12 cellular contexts compared by ENCODE assay signal in the genomic region with DNA sequence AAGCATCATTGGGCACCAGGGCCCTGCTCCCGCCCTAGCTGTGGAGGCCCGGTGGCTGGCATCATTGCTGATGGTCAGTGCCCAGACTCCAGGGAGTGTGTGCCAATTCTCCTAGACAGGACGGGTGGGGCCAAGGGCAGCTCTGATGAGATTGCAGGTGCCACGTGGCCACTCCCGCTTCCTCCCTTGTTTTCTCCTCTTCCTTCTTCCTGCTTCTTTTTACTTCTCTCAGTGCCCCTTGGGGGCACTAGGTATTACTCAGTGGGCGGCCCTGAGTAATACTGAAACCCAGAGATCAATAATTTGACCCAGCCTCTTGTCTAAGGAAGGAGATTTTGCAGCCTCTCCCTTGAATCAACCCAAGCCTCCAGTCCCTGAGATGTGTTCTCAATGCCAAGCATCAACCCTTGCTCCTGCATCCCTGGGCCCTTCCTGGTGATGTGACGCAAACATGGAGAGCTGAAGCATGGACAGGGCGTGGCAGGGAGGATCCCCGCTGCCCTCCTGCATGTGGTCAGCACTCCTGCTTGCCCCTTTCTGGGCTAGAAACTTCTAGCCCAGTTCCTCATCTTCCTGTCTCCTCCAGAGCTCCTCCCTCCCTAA. TPM values are rescaled to one million over a fixed set of nuclear protein-coding genes. Genes with fewer than 3 reads are reported as not detected.
A peak's percentile ranks its signal among the peaks of the same experiment; 100 is the strongest.
DNase-seq lines count a peak whose midpoint lies in the region; ATAC-seq and TF ChIP-seq lines count a peak whose summit lies in the region.
"Had no signal": no experiment of that assay in that cellular context is flagged by ENCODE, and none has a peak within 500 bp of the region (broad histone marks: within the 10 kb centered on the region; RNA-seq: fewer than 3 reads in every experiment).

No MANE protein-coding gene starts in this region.

- peaks cover 8% of the 10 kb centered on the region for H3K4me1 Mint-ChIP-seq in activated CD4-positive, alpha-beta memory T cell treated with anti-CD3 and anti-CD28 coated beads for 36 hours (ENCODE audit: low read depth)
- peaks cover 14% of the 10 kb centered on the region for H3K4me1 Mint-ChIP-seq in activated CD4-positive, alpha-beta memory T cell treated with anti-CD3 and anti-CD28 coated beads, Interleukin-2, amount 10 ng/mL, durations not matched to agents 7 days and 5 days

- H3K36me3 ChIP-seq in suprapubic skin = no peaks in the 10 kb centered on the region
- H3K36me3 ChIP-seq: ovary had no signal

- peaks cover 12% of the 10 kb centered on the region for H3K4me1 ChIP-seq in suprapubic skin

- H3K9me3 Mint-ChIP-seq in activated CD4-positive, alpha-beta memory T cell treated with anti-CD3 and anti-CD28 coated beads for 36 hours = no peaks in the 10 kb centered on the region
- H3K9me3 Mint-ChIP-seq in activated CD4-positive, alpha-beta memory T cell treated with anti-CD3 and anti-CD28 coated beads, Interleukin-2, amount 10 ng/mL, durations not matched to agents 7 days and 5 days = no peaks in the 10 kb centered on the region

- POLR2A ChIA-PET in activated CD4-positive, alpha-beta memory T cell treated with anti-CD3 and anti-CD28 coated beads for 36 hours (lab: Charles Lee) = no interaction called here
- POLR2A ChIA-PET in activated CD4-positive, alpha-beta memory T cell treated with anti-CD3 and anti-CD28 coated beads, Interleukin-2, amount 10 ng/mL, durations not matched to agents 7 days and 5 days (lab: Charles Lee) = interaction anchor here (0.6 to 1.0 kb wide), 2 partner anchors 95 to 312 kb away, joined by 3 read pairs; partner anchors contain the start of gene ELK4

- 58% methylated on average over 9 of the region's 9 CpGs for WGBS in suprapubic skin

- H3K27me3 ChIP-seq in suprapubic skin = no peaks in the 10 kb centered on the region
- H3K27me3 ChIP-seq: ovary had no signal

- DNase-seq in activated CD4-positive, alpha-beta memory T cell treated with anti-CD3 and anti-CD28 coated beads for 36 hours = peak; percentile 9
- DNase-seq in activated CD4-positive, alpha-beta memory T cell treated with anti-CD3 and anti-CD28 coated beads, Interleukin-2, amount 10 ng/mL, durations not matched to agents 7 days and 5 days = no peak
- peak; percentile 51 for DNase-seq in activated CD8-positive, alpha-beta memory T cell treated with anti-CD3 and anti-CD28 coated beads, Interleukin-2, amount 50 U/mL, for 48 hours
- DNase-seq in kidney tubule cell (ENCODE audit: low spot score) (peak; percentile 61), suprapubic skin (ENCODE audit: low spot score in 2 of 2) (peak; percentile 37 to 71)
- DNase-seq: activated naive CD4-positive, alpha-beta T cell treated with Interleukin-2 at 50 U/mL for 16 hours; KG1; T-helper 17 cell had no signal

- no peak for TF ChIP-seq EP300 in suprapubic skin (IDR thresholded peaks at IDR 0.05)

- peaks cover 17% of the 10 kb centered on the region for H3K27me3 Mint-ChIP-seq in activated CD4-positive, alpha-beta memory T cell treated with anti-CD3 and anti-CD28 coated beads for 36 hours
- H3K27me3 Mint-ChIP-seq in activated CD4-positive, alpha-beta memory T cell treated with anti-CD3 and anti-CD28 coated beads, Interleukin-2, amount 10 ng/mL, durations not matched to agents 7 days and 5 days = peaks cover 11% of the 10 kb centered on the region

- no peak for TF ChIP-seq CTCF in suprapubic skin (IDR thresholded peaks at IDR 0.05)

- H3K36me3 Mint-ChIP-seq in activated CD4-positive, alpha-beta memory T cell treated with anti-CD3 and anti-CD28 coated beads for 36 hours = no peaks in the 10 kb centered on the region
- no peaks in the 10 kb centered on the region for H3K36me3 Mint-ChIP-seq in activated CD4-positive, alpha-beta memory T cell treated with anti-CD3 and anti-CD28 coated beads, Interleukin-2, amount 10 ng/mL, durations not matched to agents 7 days and 5 days (ENCODE audit: low read depth)

- no peak for TF ChIP-seq POLR2A in suprapubic skin (IDR thresholded peaks at IDR 0.05)

- H3K27ac Mint-ChIP-seq in activated CD4-positive, alpha-beta memory T cell treated with anti-CD3 and anti-CD28 coated beads for 36 hours = no peak overlapping the region
- no peak overlapping the region for H3K27ac Mint-ChIP-seq in activated CD4-positive, alpha-beta memory T cell treated with anti-CD3 and anti-CD28 coated beads, Interleukin-2, amount 10 ng/mL, durations not matched to agents 7 days and 5 days
- H3K27ac Mint-ChIP-seq: T-helper 17 cell had no signal

- CTCF ChIA-PET in activated CD4-positive, alpha-beta memory T cell treated with anti-CD3 and anti-CD28 coated beads for 36 hours (lab: Charles Lee) = interaction anchor here (0.7 to 1.4 kb wide), 3 partner anchors 8 to 121 kb away, joined by 4 to 6 read pairs (median 5); no protein-coding TSS in a partner anchor
- CTCF ChIA-PET in activated CD4-positive, alpha-beta memory T cell treated with anti-CD3 and anti-CD28 coated beads, Interleukin-2, amount 10 ng/mL, durations not matched to agents 7 days and 5 days (lab: Charles Lee) = interaction anchor here (0.6 to 1.6 kb wide), 3 partner anchors 8 to 67 kb away, joined by 3 to 7 read pairs (median 5); no protein-coding TSS in a partner anchor

- no peak for ATAC-seq in GM18520 (IDR thresholded peaks at IDR 0.05; ENCODE audit: unreplicated experiment)
- ATAC-seq in HG03439 (IDR thresholded peaks at IDR 0.05; ENCODE audit: unreplicated experiment) = no peak
- ATAC-seq in HG02678 (IDR thresholded peaks at IDR 0.05; ENCODE audit: unreplicated experiment) = no peak
- ATAC-seq: T-helper 17 cell had no signal

- no peaks in the 10 kb centered on the region for H3K9me3 ChIP-seq in suprapubic skin
- H3K9me3 ChIP-seq: ovary had no signal

- H3K4me3 Mint-ChIP-seq in activated CD4-positive, alpha-beta memory T cell treated with anti-CD3 and anti-CD28 coated beads for 36 hours = no peak overlapping the region
- no peak overlapping the region for H3K4me3 Mint-ChIP-seq in activated CD4-positive, alpha-beta memory T cell treated with anti-CD3 and anti-CD28 coated beads, Interleukin-2, amount 10 ng/mL, durations not matched to agents 7 days and 5 days
- H3K4me3 Mint-ChIP-seq: T-helper 17 cell had no signal

- intact Hi-C loops in activated CD4-positive, alpha-beta memory T cell treated with anti-CD3 and anti-CD28 coated beads for 36 hours (cut with micrococcal nuclease) = no loop called here

- no peak overlapping the region for H3K27ac ChIP-seq in suprapubic skin
- H3K27ac ChIP-seq: ovary had no signal

- H3K4me3 ChIP-seq in suprapubic skin = no peak overlapping the region
- H3K4me3 ChIP-seq: ovary had no signal

RNA-seq across cellular contexts. Expression of gene CDK18, which starts 32.4 kb away (rescaled TPM):
- total RNA-seq in activated CD4-positive, alpha-beta memory T cell treated with anti-CD3 and anti-CD28 coated beads for 36 hours = 1 to 10 TPM; 2.5 to 2.6 TPM
- 1 to 10 TPM; 1.1 to 1.4 TPM for total RNA-seq in activated CD4-positive, alpha-beta memory T cell treated with anti-CD3 and anti-CD28 coated beads, Interleukin-2, amount 10 ng/mL, durations not matched to agents 7 days and 5 days
- 1 to 10 TPM; 2.7 to 9.7 (median 4.7) TPM for total RNA-seq in suprapubic skin
